8 cellular contexts compared by ENCODE assay signal in genomic region chr17:8192070-8192815, GRCh38. TPM values are rescaled to one million over a fixed set of nuclear protein-coding genes. Genes with fewer than 3 reads are reported as not detected.
DNase-seq lines count a peak whose midpoint lies in the region; ATAC-seq, FAIRE-seq and TF ChIP-seq lines count a peak whose summit lies in the region.

No MANE protein-coding gene starts in this region.

- no peak overlapping the region for H3K4me3 Mint-ChIP-seq in activated B cell treated with CpG ODN at 0.5 μM for 24 hours
- H3K4me3 Mint-ChIP-seq in effector memory CD8-positive, alpha-beta T cell = no peak overlapping the region
- no peak overlapping the region for H3K4me3 Mint-ChIP-seq in stimulated activated naive B cell treated with anti-CD40 and anti-IgM and Interleukin-4, amounts not matched to agents 10 μg/mL and 1 μg/mL and 100 μg/mL, for 72 hours

- CTCF ChIA-PET in activated B cell treated with CpG ODN at 0.5 μM for 24 hours (lab: Charles Lee) (no interaction called here), HepG2 (lab: Yijun Ruan, JAX; ENCODE audit: low intra/inter-chr PET ratio, low total read pairs) (no interaction called here)

- H3K4me2 ChIP-seq in HepG2 (ENCODE audit: low read depth, low read length) = peak overlapping the region; percentile 93

- H3K9ac ChIP-seq in HepG2 (ENCODE audit: insufficient read depth, low read depth, low read length) = peak overlapping the region; percentile 70

- H3K27me3 ChIP-seq in HepG2 (ENCODE audit: control insufficient read depth in 1 of 2, insufficient read depth in 2 of 2, low read length in 2 of 2) = no peaks in the 10 kb centered on the region; a peak in 1 of 5 replicates

- H3K36me3 ChIP-seq in HepG2 (replicated peaks in 1 of 2; ENCODE audit: control insufficient read depth in 1 of 2, insufficient read depth in 2 of 2, low read length in 2 of 2) = no peaks in the 10 kb centered on the region

- intact Hi-C loops in activated B cell treated with CpG ODN at 0.5 μM for 24 hours (cut with micrococcal nuclease) = no loop called here
- intact Hi-C loops in HepG2 (cut with micrococcal nuclease; ENCODE audit: unreplicated experiment) = no loop called here

- no peak for TF ChIP-seq EP300 in HepG2 (IDR thresholded peaks at IDR 0.05; ENCODE audit: low read depth in 2 of 2, low read length in 2 of 2)
- no peak for TF ChIP-seq EP300 in HepG2 (CRISPR knock-in tag; IDR thresholded peaks at IDR 0.05; ENCODE audit: borderline replicate concordance)

- no peaks in the 10 kb centered on the region for H3K27me3 Mint-ChIP-seq in activated B cell treated with CpG ODN at 0.5 μM for 24 hours
- H3K27me3 Mint-ChIP-seq in effector memory CD8-positive, alpha-beta T cell = no peaks in the 10 kb centered on the region
- no peaks in the 10 kb centered on the region for H3K27me3 Mint-ChIP-seq in stimulated activated naive B cell treated with anti-CD40 and anti-IgM and Interleukin-4, amounts not matched to agents 10 μg/mL and 1 μg/mL and 100 μg/mL, for 72 hours

- H3K4me1 Mint-ChIP-seq in activated B cell treated with CpG ODN at 0.5 μM for 24 hours = peaks cover 18% of the 10 kb centered on the region
- peaks cover 10 to 17% of the 10 kb centered on the region in 2 donors for H3K4me1 Mint-ChIP-seq in effector memory CD8-positive, alpha-beta T cell (ENCODE audit: low read depth in 2 of 2)
- peaks cover 16 to 22% of the 10 kb centered on the region in 2 donors for H3K4me1 Mint-ChIP-seq in stimulated activated naive B cell treated with anti-CD40 and anti-IgM and Interleukin-4, amounts not matched to agents 10 μg/mL and 1 μg/mL and 100 μg/mL, for 72 hours

- TF ChIP-seq RAD21 in HepG2 (CRISPR knock-in tag; IDR thresholded peaks at IDR 0.05) = no peak

- H3K79me2 ChIP-seq in HepG2 (ENCODE audit: insufficient read depth, low read length) = peaks cover 8% of the 10 kb centered on the region

- peaks cover 59% of the 10 kb centered on the region for H3K4me1 ChIP-seq in HepG2 (ENCODE audit: insufficient read depth, low read length)

- H3K36me3 Mint-ChIP-seq in activated B cell treated with CpG ODN at 0.5 μM for 24 hours (ENCODE audit: low read depth) = no peaks in the 10 kb centered on the region
- peaks cover 11% of the 10 kb centered on the region for H3K36me3 Mint-ChIP-seq in effector memory CD8-positive, alpha-beta T cell (ENCODE audit: insufficient read depth)
- H3K36me3 Mint-ChIP-seq in stimulated activated naive B cell treated with anti-CD40 and anti-IgM and Interleukin-4, amounts not matched to agents 10 μg/mL and 1 μg/mL and 100 μg/mL, for 72 hours = no peaks in the 10 kb centered on the region

- peak overlapping the region; percentile 66 for H3K27ac ChIP-seq in HepG2 (ENCODE audit: extremely low read length, insufficient read depth, low read length)

- H3K9me3 ChIP-seq in HepG2 (ENCODE audit: low read length) = no peaks in the 10 kb centered on the region

- no peaks in the 10 kb centered on the region for H3K9me3 Mint-ChIP-seq in activated B cell treated with CpG ODN at 0.5 μM for 24 hours
- no peaks in the 10 kb centered on the region for H3K9me3 Mint-ChIP-seq in effector memory CD8-positive, alpha-beta T cell
- no peaks in the 10 kb centered on the region for H3K9me3 Mint-ChIP-seq in stimulated activated naive B cell treated with anti-CD40 and anti-IgM and Interleukin-4, amounts not matched to agents 10 μg/mL and 1 μg/mL and 100 μg/mL, for 72 hours

- WGBS in HepG2 (ENCODE audit: low lambda C conversion rate) = 1% methylated on average over 11 of the region's 12 CpGs

- peak overlapping the region; percentile 27 to 65 (median 45) for H3K4me3 ChIP-seq in HepG2 (replicated peaks in 1 of 3; ENCODE audit: insufficient read depth in 1 of 3, low read depth in 2 of 3, low read length in 3 of 3)

- peak; percentile 69 to 83 for TF ChIP-seq POLR2A in HepG2 (IDR thresholded peaks at IDR 0.05; ENCODE audit: insufficient read depth in 1 of 2, low read depth in 2 of 2, low read length in 2 of 2)

- FAIRE-seq in D721Med (lab: Jason Lieb, UNC) (peak; percentile 95), HepG2 (lab: Jason Lieb, UNC) (peak; percentile 98)

- peak overlapping the region; percentile 62 for H2AFZ ChIP-seq in HepG2 (ENCODE audit: low read length)

- TF ChIP-seq CTCF in D721Med (IDR thresholded peaks at IDR 0.05; ENCODE audit: insufficient read depth, missing control alignments) (no peak), activated B cell treated with CpG ODN at 0.5 μM for 24 hours (IDR thresholded peaks at IDR 0.05) (no peak), HepG2 (CRISPR knock-in tag; IDR thresholded peaks at IDR 0.05) (no peak)

- in situ Hi-C loops in HepG2 (cut with HindIII; ENCODE audit: extremely low pct_ligation_motif_present, low pct_unique_long_range_greater_than_20kb) = no loop called here

- no peak overlapping the region for H3K27ac Mint-ChIP-seq in activated B cell treated with CpG ODN at 0.5 μM for 24 hours
- H3K27ac Mint-ChIP-seq in effector memory CD8-positive, alpha-beta T cell = no peak overlapping the region
- no peak overlapping the region for H3K27ac Mint-ChIP-seq in stimulated activated naive B cell treated with anti-CD40 and anti-IgM and Interleukin-4, amounts not matched to agents 10 μg/mL and 1 μg/mL and 100 μg/mL, for 72 hours

- ATAC-seq in activated B cell treated with CpG ODN at 0.5 μM for 24 hours (ENCODE audit: low read depth) = peak; percentile 10
- ATAC-seq in effector memory CD8-positive, alpha-beta T cell (replicated peaks) = peak; percentile 9
- ATAC-seq in HepG2 = peak; percentile 46
- peak; percentile 7 to 19 for ATAC-seq in stimulated activated naive B cell treated with anti-CD40 and anti-IgM and Interleukin-4, amounts not matched to agents 10 μg/mL and 1 μg/mL and 100 μg/mL, for 72 hours (replicated peaks)

- DNase-seq in D721Med (ENCODE audit: insufficient read length, low spot score) (peak; percentile 73), HCEC 1CT (peak; percentile 79), NCI-H2196 (lab: John Stamatoyannopoulos, UW; ENCODE audit: unreplicated experiment) (peak; percentile 57), activated B cell treated with CpG ODN at 0.5 μM for 24 hours (no peak), HepG2 (ENCODE audit: low spot score) (peak; percentile 93), RPMI8226 (no peak)
- DNase-seq in effector memory CD8-positive, alpha-beta T cell = peak in 1 of 3 experiments; percentile 42
- DNase-seq in stimulated activated naive B cell treated with anti-CD40 and anti-IgM and Interleukin-4, amounts not matched to agents 10 μg/mL and 1 μg/mL and 100 μg/mL, for 72 hours = peak; percentile 47

- H4K20me1 ChIP-seq in HepG2 (ENCODE audit: insufficient read depth, low read length) = peaks cover 1% of the 10 kb centered on the region

- POLR2A ChIA-PET in activated B cell treated with CpG ODN at 0.5 μM for 24 hours (lab: Charles Lee) = interaction anchor here (0.5 to 12.3 kb wide), 11 partner anchors 17 to 1169 kb away, joined by 3 to 365 read pairs (median 5); partner anchors contain the start of genes AURKB, CTC1, PFAS and RANGRF
- POLR2A ChIA-PET in HepG2 (lab: Yijun Ruan, JAX) = interaction anchor here (0.7 to 9.9 kb wide), 15 partner anchors 9 to 354 kb away, joined by 3 to 160 read pairs (median 5); partner anchors contain the start of genes AURKB, CTC1, SLC25A35 and TMEM107

- no TSS peak for BruUV-seq in HepG2 (replicated peaks; lab: Mats Ljungman, UMichigan)

RNA-seq across cellular contexts. Expression of gene BORCS6, which starts 2.3 kb away (rescaled TPM):
- total RNA-seq in activated B cell treated with CpG ODN at 0.5 μM for 24 hours = 12.3 and 12.8 TPM in 2 replicates
- total RNA-seq in HepG2 (2016; rRNA removed; fragmentation: Illumina TruSeq; extraction: Trizol) = 5.1 and 5.3 TPM in 2 replicates
- 1.3 and 1.4 TPM in 2 replicates for total RNA-seq in HepG2 (2016; cell fraction: cytosol; rRNA removed; fragmentation: Illumina TruSeq; extraction: Trizol; ENCODE audit: low read depth)
- total RNA-seq in HepG2 (2016; cell fraction: insoluble cytoplasmic fraction; rRNA removed; fragmentation: Illumina TruSeq; extraction: Trizol) = 4.3 and 5.3 TPM in 2 replicates
- 3.0 and 3.2 TPM in 2 replicates for total RNA-seq in HepG2 (2016; cell fraction: membrane; rRNA removed; fragmentation: Illumina TruSeq; extraction: Trizol)
- 2.1 and 2.4 TPM in 2 replicates for total RNA-seq in HepG2 (2016; cell fraction: nucleus; rRNA removed; fragmentation: Illumina TruSeq; extraction: Trizol)
- 2.0 and 3.2 TPM in 2 replicates for polyA plus RNA-seq in HepG2 (2011; rRNA removed)
- polyA plus RNA-seq in HepG2 (2011; cell fraction: cytosol; rRNA removed) = 3.3 and 3.8 TPM in 2 replicates
- polyA plus RNA-seq in HepG2 (2011; cell fraction: nucleus; rRNA removed) = 1.8 and 2.1 TPM in 2 replicates
- polyA plus RNA-seq in HepG2 (2012) = 2.9 and 3.6 TPM in 2 replicates
- 1.1 TPM in 2 replicates for polyA plus RNA-seq in HepG2 (2016; cell fraction: cytosol; fragmentation: Illumina TruSeq; extraction: Trizol; ENCODE audit: low read depth)
- polyA plus RNA-seq in HepG2 (2016; cell fraction: insoluble cytoplasmic fraction; fragmentation: Illumina TruSeq; extraction: Trizol; ENCODE audit: low read depth) = 4.1 and 5.6 TPM in 2 replicates
- polyA plus RNA-seq in HepG2 (2016; cell fraction: membrane; fragmentation: Illumina TruSeq; extraction: Trizol; ENCODE audit: low read depth) = 1.5 and 1.8 TPM in 2 replicates
- polyA plus RNA-seq in HepG2 (2016; cell fraction: nucleus; fragmentation: Illumina TruSeq; extraction: Trizol; ENCODE audit: insufficient read depth, low read depth) = 2.6 and 2.8 TPM in 2 replicates
- 6.1 and 8.3 TPM in 2 replicates for polyA minus RNA-seq in HepG2 (2011; rRNA and poly(A)+ RNA removed; ENCODE audit: low replicate concordance)
- polyA minus RNA-seq in HepG2 (2011; cell fraction: cytosol; rRNA and poly(A)+ RNA removed) = 2.1 and 3.3 TPM in 2 replicates
- polyA minus RNA-seq in HepG2 (2011; cell fraction: nucleus; rRNA and poly(A)+ RNA removed) = 1.2 and 1.9 TPM in 2 replicates

RNA-seq across cellular contexts. Expression of gene TMEM107, which starts 16.1 kb away (rescaled TPM):
- total RNA-seq in activated B cell treated with CpG ODN at 0.5 μM for 24 hours = 17.3 and 20.9 TPM in 2 replicates
- total RNA-seq in HepG2 (2016; rRNA removed; fragmentation: Illumina TruSeq; extraction: Trizol) = 3.8 and 15.3 TPM in 2 replicates
- 138 and 159 TPM in 2 replicates for total RNA-seq in HepG2 (2016; cell fraction: cytosol; rRNA removed; fragmentation: Illumina TruSeq; extraction: Trizol; ENCODE audit: low read depth)
- 4.0 and 13.1 TPM in 2 replicates for total RNA-seq in HepG2 (2016; cell fraction: insoluble cytoplasmic fraction; rRNA removed; fragmentation: Illumina TruSeq; extraction: Trizol)
- total RNA-seq in HepG2 (2016; cell fraction: membrane; rRNA removed; fragmentation: Illumina TruSeq; extraction: Trizol) = 25.0 and 29.6 TPM in 2 replicates
- 18.7 and 21.8 TPM in 2 replicates for total RNA-seq in HepG2 (2016; cell fraction: nucleus; rRNA removed; fragmentation: Illumina TruSeq; extraction: Trizol)
- 4.5 and 7.2 TPM in 2 replicates for polyA plus RNA-seq in HepG2 (2011; rRNA removed)
- polyA plus RNA-seq in HepG2 (2011; cell fraction: cytosol; rRNA removed) = 5.0 and 5.5 TPM in 2 replicates
- polyA plus RNA-seq in HepG2 (2011; cell fraction: nucleus; rRNA removed) = 3.9 and 4.3 TPM in 2 replicates
- 2.6 and 3.6 TPM in 2 replicates for polyA plus RNA-seq in HepG2 (2012)
- polyA plus RNA-seq in HepG2 (2016; cell fraction: cytosol; fragmentation: Illumina TruSeq; extraction: Trizol; ENCODE audit: low read depth) = 2.4 and 3.4 TPM in 2 replicates
- polyA plus RNA-seq in HepG2 (2016; cell fraction: insoluble cytoplasmic fraction; fragmentation: Illumina TruSeq; extraction: Trizol; ENCODE audit: low read depth) = 3.4 and 3.5 TPM in 2 replicates
- polyA plus RNA-seq in HepG2 (2016; cell fraction: membrane; fragmentation: Illumina TruSeq; extraction: Trizol; ENCODE audit: low read depth) = 2.1 and 3.3 TPM in 2 replicates
- polyA plus RNA-seq in HepG2 (2016; cell fraction: nucleus; fragmentation: Illumina TruSeq; extraction: Trizol; ENCODE audit: insufficient read depth, low read depth) = 4.5 and 4.6 TPM in 2 replicates
- polyA minus RNA-seq in HepG2 (2011; rRNA and poly(A)+ RNA removed; ENCODE audit: low replicate concordance) = 121 and 165 TPM in 2 replicates
- 34.2 and 36.5 TPM in 2 replicates for polyA minus RNA-seq in HepG2 (2011; cell fraction: cytosol; rRNA and poly(A)+ RNA removed)
- polyA minus RNA-seq in HepG2 (2011; cell fraction: nucleus; rRNA and poly(A)+ RNA removed) = 79.1 and 96.4 TPM in 2 replicates

RNA-seq across cellular contexts. Expression of gene AURKB, which starts 18.1 kb away (rescaled TPM):
- 1.7 and 3.0 TPM in 2 replicates for total RNA-seq in activated B cell treated with CpG ODN at 0.5 μM for 24 hours
- total RNA-seq in HepG2 (2016; rRNA removed; fragmentation: Illumina TruSeq; extraction: Trizol) = 67.7 and 75.3 TPM in 2 replicates
- 35.3 and 36.5 TPM in 2 replicates for total RNA-seq in HepG2 (2016; cell fraction: cytosol; rRNA removed; fragmentation: Illumina TruSeq; extraction: Trizol; ENCODE audit: low read depth)
- total RNA-seq in HepG2 (2016; cell fraction: insoluble cytoplasmic fraction; rRNA removed; fragmentation: Illumina TruSeq; extraction: Trizol) = 56.7 and 73.3 TPM in 2 replicates
- total RNA-seq in HepG2 (2016; cell fraction: membrane; rRNA removed; fragmentation: Illumina TruSeq; extraction: Trizol) = 32.1 and 37.8 TPM in 2 replicates
- total RNA-seq in HepG2 (2016; cell fraction: nucleus; rRNA removed; fragmentation: Illumina TruSeq; extraction: Trizol) = 41.9 and 49.2 TPM in 2 replicates
- 21.8 and 29.5 TPM in 2 replicates for polyA plus RNA-seq in HepG2 (2011; rRNA removed)
- 13.9 and 23.3 TPM in 2 replicates for polyA plus RNA-seq in HepG2 (2011; cell fraction: cytosol; rRNA removed)
- 85.7 and 130 TPM in 2 replicates for polyA plus RNA-seq in HepG2 (2011; cell fraction: nucleus; rRNA removed)
- polyA plus RNA-seq in HepG2 (2012) = 28.3 and 50.5 TPM in 2 replicates
- polyA plus RNA-seq in HepG2 (2016; cell fraction: cytosol; fragmentation: Illumina TruSeq; extraction: Trizol; ENCODE audit: low read depth) = 34.3 and 37.3 TPM in 2 replicates
- 64.2 and 89.6 TPM in 2 replicates for polyA plus RNA-seq in HepG2 (2016; cell fraction: insoluble cytoplasmic fraction; fragmentation: Illumina TruSeq; extraction: Trizol; ENCODE audit: low read depth)
- polyA plus RNA-seq in HepG2 (2016; cell fraction: membrane; fragmentation: Illumina TruSeq; extraction: Trizol; ENCODE audit: low read depth) = 33.8 and 35.0 TPM in 2 replicates
- 113 and 123 TPM in 2 replicates for polyA plus RNA-seq in HepG2 (2016; cell fraction: nucleus; fragmentation: Illumina TruSeq; extraction: Trizol; ENCODE audit: insufficient read depth, low read depth)
- polyA minus RNA-seq in HepG2 (2011; rRNA and poly(A)+ RNA removed; ENCODE audit: low replicate concordance) = 58.9 and 154 TPM in 2 replicates
- polyA minus RNA-seq in HepG2 (2011; cell fraction: cytosol; rRNA and poly(A)+ RNA removed) = 9.3 and 12.4 TPM in 2 replicates
- 39.9 and 62.1 TPM in 2 replicates for polyA minus RNA-seq in HepG2 (2011; cell fraction: nucleus; rRNA and poly(A)+ RNA removed)

RNA-seq across cellular contexts. Expression of gene VAMP2, which starts 29.5 kb away (rescaled TPM):
- total RNA-seq in activated B cell treated with CpG ODN at 0.5 μM for 24 hours (82.0 and 97.7 TPM in 2 replicates), HepG2 (2016; rRNA removed; fragmentation: Illumina TruSeq; extraction: Trizol) (2.0 and 3.9 TPM in 2 replicates)
- total RNA-seq in HepG2 (2016; cell fraction: cytosol; rRNA removed; fragmentation: Illumina TruSeq; extraction: Trizol; ENCODE audit: low read depth) = 4.1 and 5.2 TPM in 2 replicates
- total RNA-seq in HepG2 (2016; cell fraction: insoluble cytoplasmic fraction; rRNA removed; fragmentation: Illumina TruSeq; extraction: Trizol) = 1.9 and 3.4 TPM in 2 replicates
- total RNA-seq in HepG2 (2016; cell fraction: membrane; rRNA removed; fragmentation: Illumina TruSeq; extraction: Trizol) = 3.2 and 3.4 TPM in 2 replicates
- 6.5 and 7.1 TPM in 2 replicates for total RNA-seq in HepG2 (2016; cell fraction: nucleus; rRNA removed; fragmentation: Illumina TruSeq; extraction: Trizol)
- polyA plus RNA-seq in HepG2 (2011; rRNA removed) = 17.2 and 19.6 TPM in 2 replicates
- 10.1 and 13.2 TPM in 2 replicates for polyA plus RNA-seq in HepG2 (2011; cell fraction: cytosol; rRNA removed)
- 40.7 and 63.7 TPM in 2 replicates for polyA plus RNA-seq in HepG2 (2011; cell fraction: nucleus; rRNA removed)
- polyA plus RNA-seq in HepG2 (2012) = 29.0 and 34.1 TPM in 2 replicates
- 2.0 and 2.2 TPM in 2 replicates for polyA plus RNA-seq in HepG2 (2016; cell fraction: cytosol; fragmentation: Illumina TruSeq; extraction: Trizol; ENCODE audit: low read depth)
- polyA plus RNA-seq in HepG2 (2016; cell fraction: insoluble cytoplasmic fraction; fragmentation: Illumina TruSeq; extraction: Trizol; ENCODE audit: low read depth) = 7.1 and 8.5 TPM in 2 replicates
- 4.9 and 5.5 TPM in 2 replicates for polyA plus RNA-seq in HepG2 (2016; cell fraction: membrane; fragmentation: Illumina TruSeq; extraction: Trizol; ENCODE audit: low read depth)
- 35.4 and 36.0 TPM in 2 replicates for polyA plus RNA-seq in HepG2 (2016; cell fraction: nucleus; fragmentation: Illumina TruSeq; extraction: Trizol; ENCODE audit: insufficient read depth, low read depth)
- 6.8 and 7.6 TPM in 2 replicates for polyA minus RNA-seq in HepG2 (2011; rRNA and poly(A)+ RNA removed; ENCODE audit: low replicate concordance)
- polyA minus RNA-seq in HepG2 (2011; cell fraction: cytosol; rRNA and poly(A)+ RNA removed) = 3.4 and 6.6 TPM in 2 replicates
- 10.8 and 14.9 TPM in 2 replicates for polyA minus RNA-seq in HepG2 (2011; cell fraction: nucleus; rRNA and poly(A)+ RNA removed)

RNA-seq across cellular contexts. Expression of gene PER1, which starts 40.0 kb away (rescaled TPM):
- total RNA-seq in activated B cell treated with CpG ODN at 0.5 μM for 24 hours (40.7 and 45.0 TPM in 2 replicates), HepG2 (2016; rRNA removed; fragmentation: Illumina TruSeq; extraction: Trizol) (2.6 and 5.5 TPM in 2 replicates)
- total RNA-seq in HepG2 (2016; cell fraction: cytosol; rRNA removed; fragmentation: Illumina TruSeq; extraction: Trizol; ENCODE audit: low read depth) = 1.8 and 2.9 TPM in 2 replicates
- 3.2 and 5.8 TPM in 2 replicates for total RNA-seq in HepG2 (2016; cell fraction: insoluble cytoplasmic fraction; rRNA removed; fragmentation: Illumina TruSeq; extraction: Trizol)
- 1.4 and 1.9 TPM in 2 replicates for total RNA-seq in HepG2 (2016; cell fraction: membrane; rRNA removed; fragmentation: Illumina TruSeq; extraction: Trizol)
- 4.1 and 4.3 TPM in 2 replicates for total RNA-seq in HepG2 (2016; cell fraction: nucleus; rRNA removed; fragmentation: Illumina TruSeq; extraction: Trizol)
- polyA plus RNA-seq in HepG2 (2011; rRNA removed) = 3.6 and 5.2 TPM in 2 replicates
- 1.3 and 1.4 TPM in 2 replicates for polyA plus RNA-seq in HepG2 (2011; cell fraction: cytosol; rRNA removed)
- polyA plus RNA-seq in HepG2 (2011; cell fraction: nucleus; rRNA removed) = 32.0 and 32.6 TPM in 2 replicates
- polyA plus RNA-seq in HepG2 (2012) = 7.8 and 11.4 TPM in 2 replicates
- 0.38 and 0.70 TPM in 2 replicates for polyA plus RNA-seq in HepG2 (2016; cell fraction: cytosol; fragmentation: Illumina TruSeq; extraction: Trizol; ENCODE audit: low read depth)
- polyA plus RNA-seq in HepG2 (2016; cell fraction: insoluble cytoplasmic fraction; fragmentation: Illumina TruSeq; extraction: Trizol; ENCODE audit: low read depth) = 2.2 and 3.6 TPM in 2 replicates
- 0.49 and 0.90 TPM in 2 replicates for polyA plus RNA-seq in HepG2 (2016; cell fraction: membrane; fragmentation: Illumina TruSeq; extraction: Trizol; ENCODE audit: low read depth)
- polyA plus RNA-seq in HepG2 (2016; cell fraction: nucleus; fragmentation: Illumina TruSeq; extraction: Trizol; ENCODE audit: insufficient read depth, low read depth) = 13.1 and 17.6 TPM in 2 replicates
- 11.1 and 12.7 TPM in 2 replicates for polyA minus RNA-seq in HepG2 (2011; rRNA and poly(A)+ RNA removed; ENCODE audit: low replicate concordance)
- 3.8 and 6.2 TPM in 2 replicates for polyA minus RNA-seq in HepG2 (2011; cell fraction: cytosol; rRNA and poly(A)+ RNA removed)
- polyA minus RNA-seq in HepG2 (2011; cell fraction: nucleus; rRNA and poly(A)+ RNA removed) = 10.4 and 10.7 TPM in 2 replicates

Comparison
In these comparisons a context has a peak if more than half of its experiments do, and no peak if none do; other contexts are left out.
1. DNase-seq: peak in D721Med (single experiment), HCEC 1CT (single experiment), NCI-H2196 (single experiment), HepG2 (single experiment) and stimulated activated naive B cell treated with anti-CD40 and anti-IgM and Interleukin-4, amounts not matched to agents 10 μg/mL and 1 μg/mL and 100 μg/mL, for 72 hours (single experiment); none in activated B cell treated with CpG ODN at 0.5 μM for 24 hours (single experiment) and RPMI8226 (single experiment).
2. Peak in every context shown above with its lines, with median percentiles within 50 percentile points of each other: ATAC-seq.